ENCODE assay signal across 8 cellular contexts in the genomic region with DNA sequence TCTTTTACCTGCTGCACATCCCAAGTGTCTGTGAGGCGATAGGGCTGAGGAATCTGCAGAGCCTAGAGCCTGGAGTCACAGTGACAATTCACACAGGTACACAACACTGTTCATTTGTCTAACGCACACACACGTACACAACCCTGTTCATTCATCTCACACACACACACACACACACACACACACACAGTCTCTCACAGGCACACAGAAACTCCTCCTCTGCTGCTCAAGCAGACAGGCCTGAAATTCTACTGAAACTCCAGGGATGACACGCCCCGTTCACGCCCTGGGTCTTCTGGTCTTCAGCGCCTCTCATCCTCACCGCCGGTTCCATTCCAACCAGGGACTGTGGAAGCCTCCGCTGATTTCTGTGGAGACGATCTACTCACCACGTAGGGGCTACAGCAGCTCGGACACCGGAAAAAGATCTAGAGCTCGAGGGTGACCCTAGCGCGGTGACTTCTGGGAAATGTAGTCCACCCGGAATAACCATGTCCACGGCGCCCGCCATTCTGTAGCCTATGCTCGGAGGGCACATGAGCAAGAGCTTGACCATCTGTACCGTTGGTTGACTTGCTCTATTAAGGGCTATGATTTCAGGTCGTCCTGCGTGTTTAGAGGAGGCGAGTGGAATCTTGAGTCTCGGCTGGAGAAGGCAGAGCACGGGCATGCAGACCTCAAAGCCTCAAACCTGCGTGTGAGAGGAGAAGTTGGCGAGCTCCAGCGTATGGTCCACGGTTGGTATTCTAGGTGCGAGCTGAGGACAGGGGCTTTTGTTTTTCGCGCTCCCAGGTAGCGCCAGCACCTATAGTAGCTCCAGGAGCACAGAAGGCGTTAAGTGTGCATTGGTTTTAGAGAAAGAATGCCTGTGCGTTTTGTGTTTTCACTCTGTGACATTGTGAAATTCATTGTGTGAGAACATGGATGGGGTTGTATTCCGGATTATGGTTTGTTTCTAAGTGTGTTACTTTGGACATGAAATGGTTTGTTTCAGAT. TPM values are rescaled to one million over a fixed set of nuclear protein-coding genes. Genes with fewer than 3 reads are reported as not detected.
DNase-seq lines count a peak whose midpoint lies in the region; ATAC-seq and TF ChIP-seq lines count a peak whose summit lies in the region.

No MANE protein-coding gene starts in this region.

- H3K36me3 Mint-ChIP-seq in central memory CD8-positive, alpha-beta T cell (ENCODE audit: insufficient read depth) = no peaks in the 10 kb centered on the region
- H3K36me3 Mint-ChIP-seq in immature natural killer cell = peaks cover 49 to 60% (median 55%) of the 10 kb centered on the region in 3 donors

- H3K36me3 ChIP-seq in MG63 (peaks cover 3% of the 10 kb centered on the region; the same call in 1 of the 2 replicates), skeletal muscle tissue (ENCODE audit: control insufficient read depth in 3 of 3, insufficient read depth in 3 of 3, low read length in 3 of 3) (peaks cover 0 to 5% (median 4%) of the 10 kb centered on the region in 3 donors)

- no peak for TF ChIP-seq CTCF in AG04449 (IDR thresholded peaks at IDR 0.05; ENCODE audit: insufficient read depth, low read length, missing control alignments)

- DNase-seq in AG04449 (ENCODE audit: low read depth, low spot score) (peak; percentile 26), GM19238 (ENCODE audit: insufficient read length, low spot score) (peak; percentile 49), MG63 (peak; percentile 85), immature natural killer cell (peak; percentile 60 to 63 (median 61)), NCI-H69 (lab: John Stamatoyannopoulos, UW) (no peak)
- peak; percentile 31 for DNase-seq in activated CD4-positive, CD25-positive, alpha-beta regulatory T cell treated with anti-CD3 and anti-CD28 coated beads, Interleukin-2, amount 50 U/mL, for 16 hours (ENCODE audit: low read depth, low spot score)
- DNase-seq in central memory CD8-positive, alpha-beta T cell (ENCODE audit: low spot score in 2 of 2) = peak; percentile 11 to 24

- H3K9me3 ChIP-seq in MG63 (peaks cover 29% of the 10 kb centered on the region), skeletal muscle tissue (ENCODE audit: control insufficient read depth in 3 of 3, low read length in 3 of 3) (peaks cover 0 to 36% (median 6%) of the 10 kb centered on the region in 3 donors)

- peak overlapping the region; percentile 64 for H3K27ac Mint-ChIP-seq in central memory CD8-positive, alpha-beta T cell (ENCODE audit: low read depth)
- H3K27ac Mint-ChIP-seq in immature natural killer cell = peak overlapping the region; percentile 78 to 91 (median 88)

- H3K4me3 Mint-ChIP-seq in central memory CD8-positive, alpha-beta T cell = peak overlapping the region; percentile 84
- H3K4me3 Mint-ChIP-seq in immature natural killer cell = peak overlapping the region; percentile 90 to 97 (median 95)

- peaks cover 15% of the 10 kb centered on the region for H3K4me1 Mint-ChIP-seq in central memory CD8-positive, alpha-beta T cell
- H3K4me1 Mint-ChIP-seq in immature natural killer cell = peaks cover 21 to 30% of the 10 kb centered on the region in 2 donors

- H3K4me3 ChIP-seq in AG04449 (ENCODE audit: low read depth, low read length) = peak overlapping the region; percentile 86
- peak overlapping the region; percentile 58 for H3K4me3 ChIP-seq in MG63
- H3K4me3 ChIP-seq in skeletal muscle tissue (ENCODE audit: low read length in 3 of 3) = peak overlapping the region; percentile 91 to 97 (median 95)

- CTCF ChIA-PET in AG04449 (lab: Yijun Ruan, JAX) = no interaction called here

- no peaks in the 10 kb centered on the region for H3K27me3 ChIP-seq in MG63
- no peaks in the 10 kb centered on the region for H3K27me3 ChIP-seq in skeletal muscle tissue (ENCODE audit: control insufficient read depth in 3 of 3, insufficient read depth in 3 of 3, low read length in 3 of 3)

- peaks cover 0 to 15% (median 12%) of the 10 kb centered on the region in 3 donors for H3K4me1 ChIP-seq in skeletal muscle tissue (ENCODE audit: control insufficient read depth in 3 of 3, insufficient read depth in 3 of 3, low read length in 3 of 3)

- no peak overlapping the region for H3K27ac ChIP-seq in skeletal muscle tissue (ENCODE audit: low read depth, low read length)

- H3K27me3 Mint-ChIP-seq in central memory CD8-positive, alpha-beta T cell = no peaks in the 10 kb centered on the region
- H3K27me3 Mint-ChIP-seq in immature natural killer cell (ENCODE audit: low read depth in 3 of 3) = peaks cover 0 to 6% (median 4%) of the 10 kb centered on the region in 3 donors

- ATAC-seq in central memory CD8-positive, alpha-beta T cell (replicated peaks; ENCODE audit: extremely low read depth, poor library complexity, severe bottlenecking) = no peak

- peak overlapping the region; percentile 67 to 82 (median 70) for H3K9ac ChIP-seq in skeletal muscle tissue (ENCODE audit: low read depth in 1 of 3, low read length in 3 of 3)

- POLR2A ChIA-PET in AG04449 (lab: Yijun Ruan, JAX) = interaction anchor here (0.8 to 1.8 kb wide), 3 partner anchors 33 to 82 kb away, joined by 3 to 7 read pairs (median 6); a partner anchor contains a TSS

- H3K9me3 Mint-ChIP-seq in central memory CD8-positive, alpha-beta T cell = peaks cover 41% of the 10 kb centered on the region
- H3K9me3 Mint-ChIP-seq in immature natural killer cell = peaks cover 42 to 77% (median 53%) of the 10 kb centered on the region in 6 donors

RNA-seq across cellular contexts. Expression of a gene that starts 17.9 kb away (rescaled TPM):
- total RNA-seq in MG63 (2014; rRNA removed; shearing (Covaris generic); ENCODE audit: low replicate concordance) = 0.76 and 1.9 TPM in 2 replicates
- 1 to 10 TPM; 1.6 to 5.5 (median 2.3) TPM for polyA plus RNA-seq in immature natural killer cell
- 1.6 TPM for total RNA-seq in skeletal muscle tissue

RNA-seq across cellular contexts. Expression of a gene that starts 33.4 kb away (rescaled TPM):
- 6.8 and 8.6 TPM in 2 replicates for total RNA-seq in MG63 (2014; rRNA removed; shearing (Covaris generic); ENCODE audit: low replicate concordance)
- 10 to 100 TPM in 1 of 3 donors, 1 to 10 TPM in 2; 6.5 to 15.9 (median 7.7) TPM for polyA plus RNA-seq in immature natural killer cell
- total RNA-seq in skeletal muscle tissue = 13.0 TPM

RNA-seq across cellular contexts. Expression of a gene that starts 49.3 kb away (rescaled TPM):
- 1.4 and 1.6 TPM in 2 replicates for total RNA-seq in MG63 (2014; rRNA removed; shearing (Covaris generic); ENCODE audit: low replicate concordance)
- polyA plus RNA-seq in immature natural killer cell = 1 to 10 TPM in 1 of 3 donors, under 1 TPM in 1, not detected in 1; 0.67 to 3.0 TPM
- total RNA-seq in skeletal muscle tissue = 6.3 TPM
